8 cellular contexts compared by ENCODE assay signal in the genomic region with DNA sequence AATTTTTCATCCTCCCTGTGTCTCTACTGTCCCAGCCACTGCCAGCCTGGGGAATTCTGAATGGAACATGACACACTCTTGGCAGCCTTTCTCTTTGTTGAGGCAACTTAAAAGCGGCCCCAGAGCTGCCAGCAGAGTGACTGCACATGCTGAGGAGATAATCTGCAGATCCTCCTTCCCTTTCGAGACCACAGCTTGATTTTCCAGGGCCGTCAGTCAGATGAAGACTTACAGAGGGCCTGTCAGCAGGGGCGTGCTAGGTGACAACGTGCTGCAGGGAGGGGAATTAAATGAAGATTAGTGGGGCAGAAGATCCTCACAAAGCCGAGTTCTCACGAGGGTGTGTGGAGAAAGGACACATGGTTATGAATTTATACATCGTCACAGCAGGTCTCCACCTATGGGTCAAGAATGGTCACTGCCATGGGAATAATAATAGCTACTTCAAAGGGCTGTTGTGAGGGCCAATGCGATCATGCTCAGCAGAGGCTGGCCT.
DNase-seq lines count a peak whose midpoint lies in the region; ATAC-seq and TF ChIP-seq lines count a peak whose summit lies in the region.

No MANE protein-coding gene starts in this region.

- intact Hi-C loops in activated T-helper 2 cell treated with anti-CD3 and anti-CD28 coated beads, Interferon-gamma antibody, Interleukin-2, Interleukin-4, amounts not matched to agents 10 μg/mL and 5 μg/mL and 100 μg/mL, durations not matched to agents 14 hours and 24 hours and 36 hours (cut with micrococcal nuclease) = no loop called here

- ATAC-seq in HG02885 (IDR thresholded peaks at IDR 0.05; ENCODE audit: poor library complexity, unreplicated experiment) (no peak), HG02678 (IDR thresholded peaks at IDR 0.05; ENCODE audit: unreplicated experiment) (no peak)

- H3K9me3 Mint-ChIP-seq in mesothelial cell of epicardium = peaks cover 3% of the 10 kb centered on the region
- H3K9me3 Mint-ChIP-seq in activated T-helper 2 cell treated with anti-CD3 and anti-CD28 coated beads, Interferon-gamma antibody, Interleukin-2, Interleukin-4, amounts not matched to agents 10 μg/mL and 5 μg/mL and 100 μg/mL, durations not matched to agents 14 hours and 24 hours and 36 hours = no peaks in the 10 kb centered on the region

- TF ChIP-seq CTCF in mesothelial cell of epicardium (IDR thresholded peaks at IDR 0.05; ENCODE audit: unreplicated experiment) = peak; percentile 63

- H3K27ac Mint-ChIP-seq in mesothelial cell of epicardium = peak overlapping the region; percentile 89
- H3K27ac Mint-ChIP-seq in activated T-helper 2 cell treated with anti-CD3 and anti-CD28 coated beads, Interferon-gamma antibody, Interleukin-2, Interleukin-4, amounts not matched to agents 10 μg/mL and 5 μg/mL and 100 μg/mL, durations not matched to agents 14 hours and 24 hours and 36 hours = no peak overlapping the region

- H3K27me3 Mint-ChIP-seq in mesothelial cell of epicardium (ENCODE audit: low read depth) = no peaks in the 10 kb centered on the region
- no peaks in the 10 kb centered on the region for H3K27me3 Mint-ChIP-seq in activated T-helper 2 cell treated with anti-CD3 and anti-CD28 coated beads, Interferon-gamma antibody, Interleukin-2, Interleukin-4, amounts not matched to agents 10 μg/mL and 5 μg/mL and 100 μg/mL, durations not matched to agents 14 hours and 24 hours and 36 hours (ENCODE audit: low read depth)

- peaks cover 6% of the 10 kb centered on the region for H3K36me3 Mint-ChIP-seq in mesothelial cell of epicardium
- H3K36me3 Mint-ChIP-seq in activated T-helper 2 cell treated with anti-CD3 and anti-CD28 coated beads, Interferon-gamma antibody, Interleukin-2, Interleukin-4, amounts not matched to agents 10 μg/mL and 5 μg/mL and 100 μg/mL, durations not matched to agents 14 hours and 24 hours and 36 hours (ENCODE audit: low read depth) = no peaks in the 10 kb centered on the region

- DNase-seq in EL (peak; percentile 38), NCI-H2227 treated with DMSO at 0.1 percent for 48 hours (lab: John Stamatoyannopoulos, UW) (peak; percentile 79), dermis microvascular lymphatic vessel endothelial cell (ENCODE audit: low read depth in 2 of 2) (peak; percentile 6 to 48), mesothelial cell of epicardium (ENCODE audit: low spot score in 2 of 2, unreplicated experiment in 2 of 2) (peak; percentile 23 to 54)
- DNase-seq in activated CD4-positive, alpha-beta T cell treated with anti-CD3 and anti-CD28 coated beads for 48 hours = no peak
- DNase-seq in activated T-helper 2 cell treated with anti-CD3 and anti-CD28 coated beads, Interferon-gamma antibody, Interleukin-2, Interleukin-4, amounts not matched to agents 10 μg/mL and 5 μg/mL and 100 μg/mL, durations not matched to agents 14 hours and 24 hours and 36 hours (ENCODE audit: low spot score) = no peak

- peaks cover 49% of the 10 kb centered on the region for H3K4me1 Mint-ChIP-seq in mesothelial cell of epicardium
- H3K4me1 Mint-ChIP-seq in activated T-helper 2 cell treated with anti-CD3 and anti-CD28 coated beads, Interferon-gamma antibody, Interleukin-2, Interleukin-4, amounts not matched to agents 10 μg/mL and 5 μg/mL and 100 μg/mL, durations not matched to agents 14 hours and 24 hours and 36 hours (ENCODE audit: low read depth) = no peaks in the 10 kb centered on the region

- H3K4me3 Mint-ChIP-seq in mesothelial cell of epicardium = no peak overlapping the region
- H3K4me3 Mint-ChIP-seq in activated T-helper 2 cell treated with anti-CD3 and anti-CD28 coated beads, Interferon-gamma antibody, Interleukin-2, Interleukin-4, amounts not matched to agents 10 μg/mL and 5 μg/mL and 100 μg/mL, durations not matched to agents 14 hours and 24 hours and 36 hours (ENCODE audit: low read depth) = no peak overlapping the region

Comparison
In these comparisons a context has a peak if more than half of its experiments do, and no peak if none do; other contexts are left out.
1. DNase-seq: peak in EL (single experiment), NCI-H2227 treated with DMSO at 0.1 percent for 48 hours (single experiment), dermis microvascular lymphatic vessel endothelial cell (2 of 2) and mesothelial cell of epicardium (2 of 2); none in activated CD4-positive, alpha-beta T cell treated with anti-CD3 and anti-CD28 coated beads for 48 hours (single experiment) and activated T-helper 2 cell treated with anti-CD3 and anti-CD28 coated beads, Interferon-gamma antibody, Interleukin-2, Interleukin-4, amounts not matched to agents 10 μg/mL and 5 μg/mL and 100 μg/mL, durations not matched to agents 14 hours and 24 hours and 36 hours (single experiment).